12 cellular contexts compared by ENCODE assay signal in genomic region chr4:77581724-77582123, GRCh38. TPM values are rescaled to one million over a fixed set of nuclear protein-coding genes. Genes with fewer than 3 reads are reported as not detected.
DNase-seq lines count a peak whose midpoint lies in the region; ATAC-seq and TF ChIP-seq lines count a peak whose summit lies in the region.
"Had no signal": no experiment of that assay in that cellular context is flagged by ENCODE, and none has a peak within 500 bp of the region (broad histone marks: within the 10 kb centered on the region; RNA-seq: fewer than 3 reads in every experiment).

No MANE protein-coding gene starts in this region.

- no peaks in the 10 kb centered on the region for H3K27me3 ChIP-seq in mammary epithelial cell (ENCODE audit: insufficient read depth, low read length)
- no peaks in the 10 kb centered on the region for H3K27me3 ChIP-seq in Caco-2 (replicated peaks; ENCODE audit: control insufficient read depth, insufficient read depth, low read length)
- H3K27me3 ChIP-seq: BLaER1 had no signal

- H3K27ac ChIP-seq in mammary epithelial cell (ENCODE audit: insufficient read depth, low read depth, low read length): no peak overlapping the region
- H3K27ac ChIP-seq: BLaER1 had no signal

- H3K4me3 Mint-ChIP-seq in Caco-2 (ENCODE audit: unreplicated experiment): no peak overlapping the region

- DNase-seq in COLO829 (ENCODE audit: low spot score) (peak; percentile 86), mammary epithelial cell (peak; percentile 56), H4 (ENCODE audit: low spot score) (no peak), AG08395 (ENCODE audit: low spot score) (no peak), Caco-2 (no peak)
- DNase-seq in stimulated activated CD4-positive, alpha-beta T cell treated with anti-CD3 and anti-CD28 coated beads, Interleukin-4, amount 100 ng/mL, for 24 hours: no peak
- DNase-seq: activated CD4-positive, alpha-beta T cell treated with anti-CD3 and anti-CD28 coated beads for 4 hours; small intestine had no signal

- CTCF ChIA-PET in mammary epithelial cell (lab: Charles Lee; ENCODE audit: low non-redundant PET): no interaction called here
- CTCF ChIA-PET in Caco-2 (lab: Charles Lee): no interaction called here

- no peak overlapping the region for H3K27ac Mint-ChIP-seq in Caco-2 (ENCODE audit: unreplicated experiment)

- H3K79me2 ChIP-seq in mammary epithelial cell (ENCODE audit: insufficient read depth, low read length): no peaks in the 10 kb centered on the region

- H4K20me1 ChIP-seq in mammary epithelial cell (ENCODE audit: insufficient read depth, low read length): no peaks in the 10 kb centered on the region
- H4K20me1 ChIP-seq: BLaER1 had no signal

- peak; percentile 73 for ATAC-seq in GM19452 (IDR thresholded peaks at IDR 0.05; ENCODE audit: unreplicated experiment)
- peak; percentile 68 for ATAC-seq in HG03280 (IDR thresholded peaks at IDR 0.05; ENCODE audit: unreplicated experiment)

- in situ Hi-C loops in mammary epithelial cell (cut with MboI; ENCODE audit: low sequenced_read_pairs in 2 of 2): no loop called here

- TF ChIP-seq CTCF in mammary epithelial cell (conservative IDR thresholded peaks at IDR 0.05 in 1 of 2, IDR thresholded peaks at IDR 0.05 in 1 of 2; ENCODE audit: extremely low read depth in 1 of 2, insufficient read depth in 1 of 2, low read depth in 1 of 2, low read length in 2 of 2) (no peak), Caco-2 (IDR thresholded peaks at IDR 0.05; ENCODE audit: insufficient read depth in 1 of 2, low read depth in 1 of 2, low read length in 1 of 2, severe bottlenecking in 1 of 2, unreplicated experiment in 1 of 2) (no peak)

- H3K4me1 ChIP-seq in mammary epithelial cell (ENCODE audit: insufficient read depth, low read length): peaks cover 35% of the 10 kb centered on the region
- no peaks in the 10 kb centered on the region for H3K4me1 ChIP-seq in Caco-2
- H3K4me1 ChIP-seq: BLaER1 had no signal

- WGBS in mammary epithelial cell (ENCODE audit: low coverage, missing lambda C conversion rate): 82% methylated on average over 4 of the region's 4 CpGs

- peaks cover 6% of the 10 kb centered on the region for H3K27me3 Mint-ChIP-seq in Caco-2 (ENCODE audit: insufficient read depth, unreplicated experiment)

- POLR2A ChIA-PET in Caco-2 (lab: Charles Lee): no interaction called here

- no peaks in the 10 kb centered on the region for H3K9me3 ChIP-seq in mammary epithelial cell (replicated peaks; ENCODE audit: insufficient read depth, low read length)
- H3K9me3 ChIP-seq in Caco-2: no peaks in the 10 kb centered on the region

- H3K36me3 Mint-ChIP-seq in Caco-2 (ENCODE audit: insufficient read depth, unreplicated experiment): no peaks in the 10 kb centered on the region

- H2AFZ ChIP-seq in mammary epithelial cell (ENCODE audit: low read depth, low read length): no peak overlapping the region

- H3K36me3 ChIP-seq in mammary epithelial cell (ENCODE audit: insufficient read depth, low read length): no peaks in the 10 kb centered on the region
- H3K36me3 ChIP-seq in Caco-2 (ENCODE audit: control insufficient read depth, insufficient read depth, low read length): no peaks in the 10 kb centered on the region
- H3K36me3 ChIP-seq: BLaER1 had no signal

- no peaks in the 10 kb centered on the region for H3K4me1 Mint-ChIP-seq in Caco-2 (ENCODE audit: low read depth, unreplicated experiment)

- intact Hi-C loops in mammary epithelial cell (cut with micrococcal nuclease) (no loop called here), Caco-2 (cut with micrococcal nuclease; ENCODE audit: unreplicated experiment) (no loop called here)

- dilution Hi-C loops in mammary epithelial cell (cut with HindIII; ENCODE audit: low sequenced_read_pairs): no loop called here

- BruUV-seq in mammary epithelial cell (replicated peaks; lab: Mats Ljungman, UMichigan) (no TSS peak), Caco-2 (replicated peaks; lab: Mats Ljungman, UMichigan) (no TSS peak)

- no peak overlapping the region for H3K4me2 ChIP-seq in mammary epithelial cell (ENCODE audit: insufficient read depth, low read depth, low read length)
- H3K4me2 ChIP-seq: BLaER1 had no signal

- H3K4me3 ChIP-seq in mammary epithelial cell (replicated peaks in 1 of 3; ENCODE audit: insufficient read depth in 1 of 3, low read depth in 2 of 3, low read length in 3 of 3): no peak overlapping the region
- H3K4me3 ChIP-seq in Caco-2 (ENCODE audit: low read depth, low read length): no peak overlapping the region
- H3K4me3 ChIP-seq: BLaER1 had no signal

- no peaks in the 10 kb centered on the region for H3K9me3 Mint-ChIP-seq in Caco-2 (ENCODE audit: unreplicated experiment)

- no peak overlapping the region for H3K9ac ChIP-seq in mammary epithelial cell (ENCODE audit: insufficient read depth, low read length)
- H3K9ac ChIP-seq: BLaER1 had no signal

RNA-seq across cellular contexts. Expression of gene CXCL13, which starts 23.9 kb away (rescaled TPM):
- not detected for total RNA-seq in mammary epithelial cell
- polyA plus RNA-seq in mammary epithelial cell: not detected
- not detected for polyA minus RNA-seq in mammary epithelial cell
- total RNA-seq in H4 (2014; rRNA removed; shearing (Covaris generic)): not detected in 2 replicates
- not detected in 2 replicates for total RNA-seq in Caco-2 (2022)
- total RNA-seq: mesenteric fat pad had no signal

Comparison
In these comparisons a context has a peak if more than half of its experiments do, and no peak if none do; other contexts are left out.
1. DNase-seq: peak in COLO829 (single experiment) and mammary epithelial cell (single experiment); none in H4 (single experiment), AG08395 (single experiment), stimulated activated CD4-positive, alpha-beta T cell treated with anti-CD3 and anti-CD28 coated beads, Interleukin-4, amount 100 ng/mL, for 24 hours (single experiment) and Caco-2 (0 of 2).